23 cellular contexts compared by ENCODE assay signal in the genomic region with DNA sequence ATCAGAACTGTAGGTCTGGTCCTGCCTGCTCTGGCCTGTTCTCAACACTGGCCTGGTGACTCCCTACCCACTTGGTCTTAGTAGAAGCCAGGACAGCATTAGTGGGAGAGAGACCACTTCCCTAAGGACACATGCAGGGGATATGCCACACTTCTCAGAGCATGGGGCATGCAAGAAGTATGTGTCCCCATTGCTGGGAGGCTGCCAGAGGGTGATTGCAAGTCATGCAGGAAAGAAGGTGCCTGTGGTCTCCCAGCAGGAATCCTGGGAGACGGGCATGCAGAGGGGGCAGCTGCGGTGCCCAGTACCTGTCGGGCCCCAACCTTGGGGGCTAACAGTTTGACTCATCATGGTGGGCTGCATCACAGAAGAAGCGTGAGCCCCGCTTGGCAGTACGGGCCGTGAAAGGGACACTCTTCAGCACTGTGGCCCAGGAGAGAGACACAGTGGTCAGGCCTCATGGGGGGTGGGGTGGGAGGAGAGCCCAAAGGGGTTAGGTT. TPM values are rescaled to one million over a fixed set of nuclear protein-coding genes. Genes with fewer than 3 reads are reported as not detected.
A peak's percentile ranks its signal among the peaks of the same experiment; 100 is the strongest.
DNase-seq lines count a peak whose midpoint lies in the region; ATAC-seq lines count a peak whose summit lies in the region.
"Had no signal": no experiment of that assay in that cellular context is flagged by ENCODE, and none has a peak within 500 bp of the region (broad histone marks: within the 10 kb centered on the region; RNA-seq: fewer than 3 reads in every experiment).

No MANE protein-coding gene starts in this region.

- CTCF ChIA-PET in naive thymus-derived CD4-positive, alpha-beta T cell (lab: Charles Lee), result interaction anchor here (1.9 to 10.5 kb wide), 6 partner anchors 8 to 61 kb away, joined by 9 to 229 read pairs (median 12); partner anchors contain the start of gene FMNL3

- H3K4me1 ChIP-seq in naive thymus-derived CD4-positive, alpha-beta T cell (ENCODE audit: control insufficient read depth in 2 of 2, insufficient read depth in 2 of 2, low read length in 2 of 2), result peaks cover 7 to 10% of the 10 kb centered on the region in 2 donors

- peak overlapping the region in 2 of 3 donors; percentile 23 to 83 for H3K27ac Mint-ChIP-seq in IgD-negative memory B cell
- H3K27ac Mint-ChIP-seq in naive thymus-derived CD4-positive, alpha-beta T cell, result peak overlapping the region in 6 of 9 donors; percentile 51 to 96 (median 84)
- H3K27ac Mint-ChIP-seq in activated T-helper 1 cell treated with anti-CD3 and anti-CD28 coated beads, Interleukin-12 subunit alpha, Interleukin-12 subunit beta, Interleukin-2, Interleukin-4 antibody, amounts not matched to agents 30 ng/mL and 10 ng/mL and 1 ng/mL, durations not matched to agents 14 hours and 24 hours and 36 hours, result no peak overlapping the region
- H3K27ac Mint-ChIP-seq in activated T-cell treated with anti-CD3 and anti-CD28 coated beads, Interleukin-2, amount 50 U/mL, for 24 hours, result no peak overlapping the region

- peaks cover 0 to 88% (median 0%) of the 10 kb centered on the region in 3 experiments for H3K36me3 ChIP-seq in naive thymus-derived CD4-positive, alpha-beta T cell (ENCODE audit: control insufficient read depth in 2 of 3, insufficient read depth in 3 of 3, low read length in 3 of 3)

- H3K27ac ChIP-seq in angular gyrus (ENCODE audit: low read depth, low read length) (peak overlapping the region; percentile 29), substantia nigra (ENCODE audit: low read depth, low read length, poor library complexity, severe bottlenecking) (peak overlapping the region; percentile 18)
- no peak overlapping the region for H3K27ac ChIP-seq in naive thymus-derived CD4-positive, alpha-beta T cell (ENCODE audit: low read depth, low read length)
- H3K27ac ChIP-seq: foreskin keratinocyte, KMS-11 had no signal

- DNase-seq in naive thymus-derived CD4-positive, alpha-beta T cell, result no peak
- no peak for DNase-seq in substantia nigra (lab: John Stamatoyannopoulos, UW)
- DNase-seq in activated T-helper 1 cell treated with anti-CD3 and anti-CD28 coated beads, Interleukin-12 subunit alpha, Interleukin-12 subunit beta, Interleukin-2, Interleukin-4 antibody, amounts not matched to agents 30 ng/mL and 10 ng/mL and 1 ng/mL, durations not matched to agents 14 hours and 24 hours and 36 hours (ENCODE audit: low spot score), result no peak
- no peak for DNase-seq in activated T-cell treated with anti-CD3 and anti-CD28 coated beads, Interleukin-2, amount 50 U/mL, for 24 hours
- DNase-seq in stimulated activated CD4-positive, alpha-beta T cell treated with anti-CD3 and anti-CD28 coated beads, Interleukin-4, amount 100 ng/mL, for 4 hours, result no peak
- DNase-seq: activated CD4-positive, alpha-beta T cell treated with anti-CD3 and anti-CD28 coated beads, Interleukin-2, amount 10 ng/mL, durations not matched to agents 7 days and 5 days; activated CD8-positive, alpha-beta memory T cell treated with anti-CD3 and anti-CD28 coated beads, Interleukin-2, amount 10 ng/mL, durations not matched to agents 7 days and 5 days; activated naive CD4-positive, alpha-beta T cell treated with Interleukin-2 at 50 U/mL for 16 hours; activated T-cell treated with anti-CD3 and anti-CD28 coated beads, Interleukin-2, amount 50 U/mL, for 72 hours; amygdala; CD4-positive, CD25-positive, alpha-beta regulatory T cell; foreskin keratinocyte; mesenchymal stem cell; NCI-H146; NCI-H510A; occipital lobe; SHP77 treated with DMSO at 0.1 percent for 48 hours; upper lobe of right lung had no signal

- no peak for ATAC-seq in naive thymus-derived CD4-positive, alpha-beta T cell
- ATAC-seq: activated CD8-positive, alpha-beta memory T cell treated with anti-CD3 and anti-CD28 coated beads, Interleukin-2, amount 10 ng/mL, durations not matched to agents 7 days and 5 days; activated T-cell treated with anti-CD3 and anti-CD28 coated beads, Interleukin-2, amount 50 U/mL, for 72 hours; foreskin keratinocyte; upper lobe of right lung had no signal

- H3K27me3 ChIP-seq in naive thymus-derived CD4-positive, alpha-beta T cell (ENCODE audit: control insufficient read depth in 2 of 2, insufficient read depth in 2 of 2, low read length in 2 of 2), result no peaks in the 10 kb centered on the region
- H3K27me3 ChIP-seq: esophagus muscularis mucosa, foreskin keratinocyte, upper lobe of right lung had no signal

- no peaks in the 10 kb centered on the region for H3K27me3 Mint-ChIP-seq in IgD-negative memory B cell
- no peaks in the 10 kb centered on the region for H3K27me3 Mint-ChIP-seq in naive thymus-derived CD4-positive, alpha-beta T cell
- no peaks in the 10 kb centered on the region for H3K27me3 Mint-ChIP-seq in activated T-helper 1 cell treated with anti-CD3 and anti-CD28 coated beads, Interleukin-12 subunit alpha, Interleukin-12 subunit beta, Interleukin-2, Interleukin-4 antibody, amounts not matched to agents 30 ng/mL and 10 ng/mL and 1 ng/mL, durations not matched to agents 14 hours and 24 hours and 36 hours (ENCODE audit: insufficient read depth)
- H3K27me3 Mint-ChIP-seq in activated T-cell treated with anti-CD3 and anti-CD28 coated beads, Interleukin-2, amount 50 U/mL, for 24 hours, result no peaks in the 10 kb centered on the region
- H3K27me3 Mint-ChIP-seq: activated CD4-positive, alpha-beta T cell treated with anti-CD3 and anti-CD28 coated beads, Interleukin-2, amount 10 ng/mL, durations not matched to agents 7 days and 5 days; activated CD8-positive, alpha-beta memory T cell treated with anti-CD3 and anti-CD28 coated beads, Interleukin-2, amount 10 ng/mL, durations not matched to agents 7 days and 5 days; CD4-positive, CD25-positive, alpha-beta regulatory T cell had no signal

- no peaks in the 10 kb centered on the region for H3K9me3 Mint-ChIP-seq in IgD-negative memory B cell
- no peaks in the 10 kb centered on the region for H3K9me3 Mint-ChIP-seq in naive thymus-derived CD4-positive, alpha-beta T cell
- no peaks in the 10 kb centered on the region for H3K9me3 Mint-ChIP-seq in activated T-helper 1 cell treated with anti-CD3 and anti-CD28 coated beads, Interleukin-12 subunit alpha, Interleukin-12 subunit beta, Interleukin-2, Interleukin-4 antibody, amounts not matched to agents 30 ng/mL and 10 ng/mL and 1 ng/mL, durations not matched to agents 14 hours and 24 hours and 36 hours
- no peaks in the 10 kb centered on the region for H3K9me3 Mint-ChIP-seq in activated T-cell treated with anti-CD3 and anti-CD28 coated beads, Interleukin-2, amount 50 U/mL, for 24 hours
- H3K9me3 Mint-ChIP-seq: activated CD4-positive, alpha-beta T cell treated with anti-CD3 and anti-CD28 coated beads, Interleukin-2, amount 10 ng/mL, durations not matched to agents 7 days and 5 days; activated T-cell treated with anti-CD3 and anti-CD28 coated beads, Interleukin-2, amount 50 U/mL, for 72 hours; CD4-positive, CD25-positive, alpha-beta regulatory T cell had no signal

- no peak overlapping the region for H3K4me3 Mint-ChIP-seq in IgD-negative memory B cell
- no peak overlapping the region for H3K4me3 Mint-ChIP-seq in naive thymus-derived CD4-positive, alpha-beta T cell
- H3K4me3 Mint-ChIP-seq in activated T-helper 1 cell treated with anti-CD3 and anti-CD28 coated beads, Interleukin-12 subunit alpha, Interleukin-12 subunit beta, Interleukin-2, Interleukin-4 antibody, amounts not matched to agents 30 ng/mL and 10 ng/mL and 1 ng/mL, durations not matched to agents 14 hours and 24 hours and 36 hours, result no peak overlapping the region
- H3K4me3 Mint-ChIP-seq in activated T-cell treated with anti-CD3 and anti-CD28 coated beads, Interleukin-2, amount 50 U/mL, for 24 hours, result no peak overlapping the region
- H3K4me3 Mint-ChIP-seq: activated CD4-positive, alpha-beta T cell treated with anti-CD3 and anti-CD28 coated beads, Interleukin-2, amount 10 ng/mL, durations not matched to agents 7 days and 5 days; activated CD8-positive, alpha-beta memory T cell treated with anti-CD3 and anti-CD28 coated beads, Interleukin-2, amount 10 ng/mL, durations not matched to agents 7 days and 5 days; activated T-cell treated with anti-CD3 and anti-CD28 coated beads, Interleukin-2, amount 50 U/mL, for 72 hours; CD4-positive, CD25-positive, alpha-beta regulatory T cell had no signal

- peaks cover 4% of the 10 kb centered on the region for H3K36me3 Mint-ChIP-seq in IgD-negative memory B cell
- H3K36me3 Mint-ChIP-seq in naive thymus-derived CD4-positive, alpha-beta T cell, result peaks cover 7 to 36% (median 17%) of the 10 kb centered on the region in 5 donors
- H3K36me3 Mint-ChIP-seq in activated T-helper 1 cell treated with anti-CD3 and anti-CD28 coated beads, Interleukin-12 subunit alpha, Interleukin-12 subunit beta, Interleukin-2, Interleukin-4 antibody, amounts not matched to agents 30 ng/mL and 10 ng/mL and 1 ng/mL, durations not matched to agents 14 hours and 24 hours and 36 hours (ENCODE audit: low read depth), result peaks cover 49% of the 10 kb centered on the region
- H3K36me3 Mint-ChIP-seq in activated T-cell treated with anti-CD3 and anti-CD28 coated beads, Interleukin-2, amount 50 U/mL, for 24 hours (ENCODE audit: low read depth), result peaks cover 86% of the 10 kb centered on the region

- POLR2A ChIA-PET in naive thymus-derived CD4-positive, alpha-beta T cell (lab: Charles Lee), result no interaction called here

- H3K4me3 ChIP-seq in naive thymus-derived CD4-positive, alpha-beta T cell (ENCODE audit: low read length), result no peak overlapping the region
- H3K4me3 ChIP-seq: coronary artery, esophagus muscularis mucosa, upper lobe of right lung had no signal

- H3K9me3 ChIP-seq in naive thymus-derived CD4-positive, alpha-beta T cell (ENCODE audit: control insufficient read depth in 2 of 3, low read length in 3 of 3), result no peaks in the 10 kb centered on the region
- H3K9me3 ChIP-seq: esophagus muscularis mucosa, upper lobe of right lung had no signal

- H3K4me1 Mint-ChIP-seq in IgD-negative memory B cell, result peaks cover 11 to 17% (median 14%) of the 10 kb centered on the region in 3 donors
- peaks cover 25 to 56% (median 44%) of the 10 kb centered on the region in 7 donors for H3K4me1 Mint-ChIP-seq in naive thymus-derived CD4-positive, alpha-beta T cell
- peaks cover 26% of the 10 kb centered on the region for H3K4me1 Mint-ChIP-seq in activated T-helper 1 cell treated with anti-CD3 and anti-CD28 coated beads, Interleukin-12 subunit alpha, Interleukin-12 subunit beta, Interleukin-2, Interleukin-4 antibody, amounts not matched to agents 30 ng/mL and 10 ng/mL and 1 ng/mL, durations not matched to agents 14 hours and 24 hours and 36 hours (ENCODE audit: low read depth)
- peaks cover 32% of the 10 kb centered on the region for H3K4me1 Mint-ChIP-seq in activated T-cell treated with anti-CD3 and anti-CD28 coated beads, Interleukin-2, amount 50 U/mL, for 24 hours (ENCODE audit: low read depth)

- intact Hi-C loops in naive thymus-derived CD4-positive, alpha-beta T cell (cut with micrococcal nuclease), result no loop called here
- intact Hi-C loops in activated T-helper 1 cell treated with anti-CD3 and anti-CD28 coated beads, Interleukin-12 subunit alpha, Interleukin-12 subunit beta, Interleukin-2, Interleukin-4 antibody, amounts not matched to agents 30 ng/mL and 10 ng/mL and 1 ng/mL, durations not matched to agents 14 hours and 24 hours and 36 hours (cut with micrococcal nuclease), result no loop called here

RNA-seq across cellular contexts. Expression of gene PRPF40B, which starts 23.0 kb away (rescaled TPM):
- polyA plus RNA-seq in IgD-negative memory B cell, result 5.7 TPM
- 10 to 100 TPM in 4 of 5 experiments, 1 to 10 TPM in 1; 7.8 to 24.1 (median 12.1) TPM for total RNA-seq in naive thymus-derived CD4-positive, alpha-beta T cell
- 1 to 10 TPM; 2.0 to 4.2 TPM for polyA plus RNA-seq in naive thymus-derived CD4-positive, alpha-beta T cell
- total RNA-seq in activated T-helper 1 cell treated with anti-CD3 and anti-CD28 coated beads, Interleukin-12 subunit alpha, Interleukin-12 subunit beta, Interleukin-2, Interleukin-4 antibody, amounts not matched to agents 30 ng/mL and 10 ng/mL and 1 ng/mL, durations not matched to agents 14 hours and 24 hours and 36 hours, result 10.4 and 12.7 TPM in 2 replicates

RNA-seq across cellular contexts. Expression of gene FAM186B, which starts 40.9 kb away (rescaled TPM):
- 0.16 TPM for polyA plus RNA-seq in IgD-negative memory B cell
- total RNA-seq in naive thymus-derived CD4-positive, alpha-beta T cell, result 1 to 10 TPM in 1 of 5 experiments, under 1 TPM in 4; 0.24 to 1.1 (median 0.51) TPM
- polyA plus RNA-seq in naive thymus-derived CD4-positive, alpha-beta T cell, result under 1 TPM; 0.13 to 0.26 TPM
- total RNA-seq in activated T-helper 1 cell treated with anti-CD3 and anti-CD28 coated beads, Interleukin-12 subunit alpha, Interleukin-12 subunit beta, Interleukin-2, Interleukin-4 antibody, amounts not matched to agents 30 ng/mL and 10 ng/mL and 1 ng/mL, durations not matched to agents 14 hours and 24 hours and 36 hours, result 0.29 and 0.62 TPM in 2 replicates
- total RNA-seq: activated CD8-positive, alpha-beta memory T cell treated with anti-CD3 and anti-CD28 coated beads, Interleukin-2, amount 10 ng/mL, durations not matched to agents 7 days and 5 days; CD4-positive, CD25-positive, alpha-beta regulatory T cell; occipital lobe had no signal

Comparison
In these comparisons a context has a peak if more than half of its experiments do, and no peak if none do; other contexts are left out.
1. H3K27ac Mint-ChIP-seq: peak in IgD-negative memory B cell (2 of 3) and naive thymus-derived CD4-positive, alpha-beta T cell (6 of 9); none in activated T-helper 1 cell treated with anti-CD3 and anti-CD28 coated beads, Interleukin-12 subunit alpha, Interleukin-12 subunit beta, Interleukin-2, Interleukin-4 antibody, amounts not matched to agents 30 ng/mL and 10 ng/mL and 1 ng/mL, durations not matched to agents 14 hours and 24 hours and 36 hours (single experiment) and activated T-cell treated with anti-CD3 and anti-CD28 coated beads, Interleukin-2, amount 50 U/mL, for 24 hours (single experiment).